ENCODE assay signal across 21 cellular contexts in the genomic region with DNA sequence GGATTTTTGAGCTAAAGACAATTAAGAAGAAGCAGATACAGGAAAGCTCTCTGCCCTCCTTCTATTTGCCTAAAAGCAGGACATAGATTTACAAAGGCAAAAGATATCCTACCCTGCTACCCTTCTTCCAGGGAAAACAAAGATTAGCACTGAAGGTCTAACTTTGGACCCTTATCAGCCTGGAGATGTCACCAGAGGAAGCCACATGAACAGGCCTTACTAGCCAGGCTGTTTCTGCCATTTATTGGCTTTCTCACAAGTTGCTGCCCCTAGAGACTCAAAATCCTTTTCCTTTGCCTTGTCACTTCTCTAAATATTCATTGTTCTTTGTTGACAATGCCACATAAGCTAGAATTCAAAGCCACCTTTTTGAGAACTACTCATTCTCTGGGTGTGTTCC.
"Had no signal": no experiment of that assay in that cellular context is flagged by ENCODE, and none has a peak within 500 bp of the region (broad histone marks: within the 10 kb centered on the region; RNA-seq: fewer than 3 reads in every experiment).

No MANE protein-coding gene starts in this region.

- H3K27ac ChIP-seq: ascending aorta, coronary artery, gastroesophageal sphincter, ovary, right lobe of liver, upper lobe of left lung, VCaP had no signal

- H3K4me3 ChIP-seq: ascending aorta, coronary artery, gastroesophageal sphincter, heart right ventricle, mucosa of descending colon, ovary, right lobe of liver, upper lobe of left lung had no signal

- H3K27me3 ChIP-seq: ascending aorta, gastroesophageal sphincter, heart right ventricle, ovary, right lobe of liver, upper lobe of left lung had no signal

- H3K36me3 ChIP-seq: ascending aorta, gastroesophageal sphincter, heart right ventricle, ovary, right lobe of liver, upper lobe of left lung had no signal

- H3K4me1 ChIP-seq: ascending aorta, upper lobe of left lung had no signal

- H3K9me3 ChIP-seq: ascending aorta, gastroesophageal sphincter, heart right ventricle, mucosa of descending colon, ovary, right lobe of liver, upper lobe of left lung had no signal

- DNase-seq: activated CD4-positive, alpha-beta T cell treated with anti-CD3 and anti-CD28 coated beads, Interleukin-2, amount 50 U/mL, for 1 hour; activated CD4-positive, CD25-positive, alpha-beta regulatory T cell treated with anti-CD3 and anti-CD28 coated beads, Interleukin-2, amount 50 U/mL, for 72 hours; activated CD8-positive, alpha-beta memory T cell treated with anti-CD3 and anti-CD28 coated beads, Interleukin-2, amount 50 U/mL, for 4 hours; activated naive CD4-positive, alpha-beta T cell treated with anti-CD3 and anti-CD28 coated beads for 36 hours; activated T-cell treated with anti-CD3 and anti-CD28 coated beads, Interleukin-2, amount 50 U/mL, for 4 hours; heart right ventricle; mesenchymal stem cell; mucosa of descending colon; naive thymus-derived CD8-positive, alpha-beta T cell; ovary; right lobe of liver; stimulated activated CD4-positive, alpha-beta T cell treated with anti-CD3 and anti-CD28 coated beads, Interleukin-15, amount 100 ng/mL, for 24 hours; stimulated activated CD4-positive, alpha-beta T cell treated with anti-CD3 and anti-CD28 coated beads, Interleukin-4, amount 100 ng/mL, for 1 hour; stimulated activated naive CD8-positive, alpha-beta T cell treated with anti-CD3 and anti-CD28 coated beads, Interleukin-15, amount 100 ng/mL, for 72 hours; T-helper 9 cell; upper lobe of left lung had no signal

- ATAC-seq: activated T-cell treated with anti-CD3 and anti-CD28 coated beads, Interleukin-2, amount 50 U/mL, for 4 hours; gastroesophageal sphincter; mucosa of descending colon; naive thymus-derived CD8-positive, alpha-beta T cell; stimulated activated naive CD8-positive, alpha-beta T cell treated with anti-CD3 and anti-CD28 coated beads, Interleukin-15, amount 100 ng/mL, for 72 hours had no signal

- FAIRE-seq: small intestine had no signal
